25 cellular contexts compared by ENCODE assay signal in the genomic region with DNA sequence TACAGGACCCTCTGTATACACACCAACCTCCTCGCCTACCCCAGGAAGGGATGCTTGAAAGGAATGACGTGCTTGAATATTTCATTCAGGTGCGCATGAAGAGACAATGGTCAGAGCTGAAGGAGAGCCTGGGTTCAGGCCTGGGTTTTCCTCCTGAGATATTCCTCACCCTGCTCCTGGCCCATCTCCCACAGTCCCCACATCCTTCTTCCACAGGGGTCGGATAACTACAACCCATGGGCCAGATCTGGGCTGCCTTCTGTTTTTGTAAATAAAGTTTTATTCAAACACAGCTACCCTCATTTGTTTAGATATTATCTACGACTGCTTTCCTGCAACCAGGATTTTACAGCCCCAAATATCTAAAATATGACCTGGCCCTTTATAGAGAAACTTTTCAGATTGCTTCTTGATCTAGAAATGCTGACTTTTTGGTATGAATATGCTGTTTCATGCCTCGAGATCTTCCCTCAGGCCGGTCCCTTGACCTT. TPM values are rescaled to one million over a fixed set of nuclear protein-coding genes. Genes with fewer than 3 reads are reported as not detected.
DNase-seq lines count a peak whose midpoint lies in the region; ATAC-seq, FAIRE-seq and TF ChIP-seq lines count a peak whose summit lies in the region.
"Had no signal": no experiment of that assay in that cellular context is flagged by ENCODE, and none has a peak within 500 bp of the region (broad histone marks: within the 10 kb centered on the region; RNA-seq: fewer than 3 reads in every experiment).

No MANE protein-coding gene starts in this region.

- H3K4me3 Mint-ChIP-seq in nephron: peak overlapping the region in 2 of 3 experiments; percentile 27 to 30
- no peak overlapping the region for H3K4me3 Mint-ChIP-seq in effector memory CD8-positive, alpha-beta T cell
- H3K4me3 Mint-ChIP-seq: CD14-positive monocyte; CD4-positive, alpha-beta T cell had no signal

- no peak overlapping the region for H3K27ac Mint-ChIP-seq in nephron
- no peak overlapping the region for H3K27ac Mint-ChIP-seq in effector memory CD8-positive, alpha-beta T cell
- H3K27ac Mint-ChIP-seq: CD14-positive monocyte; CD4-positive, alpha-beta T cell had no signal

- no peaks in the 10 kb centered on the region for H3K9me3 ChIP-seq in HepG2 (ENCODE audit: low read length)
- no peaks in the 10 kb centered on the region for H3K9me3 ChIP-seq in right lobe of liver
- H3K9me3 ChIP-seq: BE2C; BLaER1 treated with 17β-estradiol and CSF1 and Interleukin-3, amounts not matched to agents 10 nM and 100 nM had no signal

- no peak overlapping the region for H3K9ac ChIP-seq in HepG2 (ENCODE audit: insufficient read depth, low read depth, low read length)
- H3K9ac ChIP-seq: BLaER1 treated with 17β-estradiol and CSF1 and Interleukin-3, amounts not matched to agents 10 nM and 100 nM had no signal

- H3K27me3 ChIP-seq in HepG2 (ENCODE audit: control insufficient read depth in 1 of 2, insufficient read depth in 2 of 2, low read length in 2 of 2) (peaks cover 2 to 23% of the 10 kb centered on the region in 2 experiments; a peak in 3 of 5 replicates), right lobe of liver (peaks cover 0 to 17% of the 10 kb centered on the region in 2 donors)
- H3K27me3 ChIP-seq: BE2C had no signal

- peaks cover 21% of the 10 kb centered on the region for H3K27me3 Mint-ChIP-seq in nephron (ENCODE audit: low read depth)
- peaks cover 46 to 64% of the 10 kb centered on the region in 2 donors for H3K27me3 Mint-ChIP-seq in effector memory CD8-positive, alpha-beta T cell

- no peaks in the 10 kb centered on the region for H3K36me3 Mint-ChIP-seq in nephron (ENCODE audit: low read depth)
- no peaks in the 10 kb centered on the region for H3K36me3 Mint-ChIP-seq in effector memory CD8-positive, alpha-beta T cell (ENCODE audit: insufficient read depth)
- H3K36me3 Mint-ChIP-seq: CD8-positive, alpha-beta memory T cell had no signal

- BruUV-seq in HepG2 (replicated peaks; lab: Mats Ljungman, UMichigan): no TSS peak

- no peak overlapping the region for H2AFZ ChIP-seq in HepG2 (ENCODE audit: low read length)

- TF ChIP-seq EP300 in HepG2 (IDR thresholded peaks at IDR 0.05; ENCODE audit: low read depth in 2 of 2, low read length in 2 of 2) (no peak), HepG2 (CRISPR knock-in tag; IDR thresholded peaks at IDR 0.05; ENCODE audit: borderline replicate concordance) (no peak)

- H3K36me3 ChIP-seq in HepG2 (replicated peaks in 1 of 2; ENCODE audit: control insufficient read depth in 1 of 2, insufficient read depth in 2 of 2, low read length in 2 of 2) (no peaks in the 10 kb centered on the region), right lobe of liver (no peaks in the 10 kb centered on the region)
- H3K36me3 ChIP-seq: BE2C; BLaER1 treated with 17β-estradiol and CSF1 and Interleukin-3, amounts not matched to agents 10 nM and 100 nM had no signal

- TF ChIP-seq CTCF in HepG2 (CRISPR knock-in tag; IDR thresholded peaks at IDR 0.05) (no peak), right lobe of liver (IDR thresholded peaks at IDR 0.05) (no peak), nephron (IDR thresholded peaks at IDR 0.05; ENCODE audit: unreplicated experiment in 3 of 3) (no peak)

- H3K79me2 ChIP-seq in HepG2 (ENCODE audit: insufficient read depth, low read length): no peaks in the 10 kb centered on the region

- no peak for FAIRE-seq in HepG2 (lab: Jason Lieb, UNC)
- FAIRE-seq in urothelium cell line (lab: Jason Lieb, UNC): peak; percentile 58
- FAIRE-seq: A204.1, D721Med, GM12891, GM18507, H54 had no signal

- peaks cover 15% of the 10 kb centered on the region for H3K4me1 Mint-ChIP-seq in nephron
- peaks cover 0 to 9% of the 10 kb centered on the region in 2 donors for H3K4me1 Mint-ChIP-seq in effector memory CD8-positive, alpha-beta T cell (ENCODE audit: low read depth in 2 of 2)

- no peak overlapping the region for H3K27ac ChIP-seq in HepG2 (ENCODE audit: extremely low read length, insufficient read depth, low read length)
- H3K27ac ChIP-seq in right lobe of liver: no peak overlapping the region
- H3K27ac ChIP-seq: 22Rv1; BLaER1 treated with 17β-estradiol and CSF1 and Interleukin-3, amounts not matched to agents 10 nM and 100 nM had no signal

- TF ChIP-seq RAD21 in HepG2 (CRISPR knock-in tag; IDR thresholded peaks at IDR 0.05): no peak

- intact Hi-C loops in HepG2 (cut with micrococcal nuclease; ENCODE audit: unreplicated experiment) (no loop called here), right lobe of liver (cut with DNase I) (no loop called here)

- 58% methylated on average over 7 of the region's 7 CpGs for WGBS in HepG2 (ENCODE audit: low lambda C conversion rate)
- WGBS in right lobe of liver (ENCODE audit: insufficient coverage, low coverage, low lambda C conversion rate, missing lambda C conversion rate): 84% methylated on average over 7 of the region's 7 CpGs

- no peaks in the 10 kb centered on the region for H3K9me3 Mint-ChIP-seq in nephron
- no peaks in the 10 kb centered on the region for H3K9me3 Mint-ChIP-seq in effector memory CD8-positive, alpha-beta T cell
- H3K9me3 Mint-ChIP-seq: CD4-positive, alpha-beta T cell had no signal

- H3K4me1 ChIP-seq in HepG2 (ENCODE audit: insufficient read depth, low read length): peaks cover 10% of the 10 kb centered on the region
- H3K4me1 ChIP-seq in right lobe of liver: peaks cover 0 to 7% (median 0%) of the 10 kb centered on the region in 4 donors
- H3K4me1 ChIP-seq: BE2C had no signal

- H3K4me2 ChIP-seq in HepG2 (ENCODE audit: low read depth, low read length): no peak overlapping the region
- H3K4me2 ChIP-seq: BLaER1 treated with 17β-estradiol and CSF1 and Interleukin-3, amounts not matched to agents 10 nM and 100 nM had no signal

- in situ Hi-C loops in HepG2 (cut with HindIII; ENCODE audit: extremely low pct_ligation_motif_present, low pct_unique_long_range_greater_than_20kb): no loop called here

- no peaks in the 10 kb centered on the region for H4K20me1 ChIP-seq in HepG2 (ENCODE audit: insufficient read depth, low read length)

- no peak for TF ChIP-seq POLR2A in HepG2 (IDR thresholded peaks at IDR 0.05; ENCODE audit: insufficient read depth in 1 of 2, low read depth in 2 of 2, low read length in 2 of 2)
- no peak for TF ChIP-seq POLR2A in right lobe of liver (IDR thresholded peaks at IDR 0.05)

- DNase-seq in HepG2 (ENCODE audit: low spot score) (no peak), right lobe of liver (no peak), urothelium cell line (ENCODE audit: low spot score) (no peak)
- DNase-seq in effector memory CD8-positive, alpha-beta T cell: no peak
- DNase-seq: AML-193; BE2C; CD4-positive, alpha-beta T cell; CD8-positive, alpha-beta memory T cell; DMS 273 treated with DMSO at 0.1 percent for 48 hours; DMS79; EL; GDM1; GOT3; HCEC 1CT had no signal

- POLR2A ChIA-PET in HepG2 (lab: Yijun Ruan, JAX): no interaction called here

- CTCF ChIA-PET in HepG2 (lab: Yijun Ruan, JAX; ENCODE audit: low intra/inter-chr PET ratio, low total read pairs): no interaction called here

- H3K4me3 ChIP-seq in HepG2 (replicated peaks in 1 of 3; ENCODE audit: insufficient read depth in 1 of 3, low read depth in 2 of 3, low read length in 3 of 3) (no peak overlapping the region), right lobe of liver (no peak overlapping the region)
- H3K4me3 ChIP-seq: BLaER1 treated with 17β-estradiol and CSF1 and Interleukin-3, amounts not matched to agents 10 nM and 100 nM had no signal

- ATAC-seq in HepG2 (no peak), right lobe of liver (no peak), GM19452 (IDR thresholded peaks at IDR 0.05; ENCODE audit: unreplicated experiment) (no peak)
- ATAC-seq in effector memory CD8-positive, alpha-beta T cell (replicated peaks): no peak

RNA-seq across cellular contexts. Expression of a gene that starts 1.8 kb away (rescaled TPM):
- total RNA-seq in HepG2 (2016; rRNA removed; fragmentation: Illumina TruSeq; extraction: Trizol) (0.09 and 0.52 TPM in 2 replicates), right lobe of liver (1 to 10 TPM in 1 of 6 experiments, under 1 TPM in 3, not detected in 2; 0.20 to 1.6 (median 0.34) TPM)
- not detected in 2 replicates for total RNA-seq in HepG2 (2016; cell fraction: cytosol; rRNA removed; fragmentation: Illumina TruSeq; extraction: Trizol; ENCODE audit: low read depth)
- 0.06 and 0.11 TPM in 2 replicates for total RNA-seq in HepG2 (2016; cell fraction: insoluble cytoplasmic fraction; rRNA removed; fragmentation: Illumina TruSeq; extraction: Trizol)
- 0.24 TPM in 1 of 2 replicates, not detected in the other for total RNA-seq in HepG2 (2016; cell fraction: membrane; rRNA removed; fragmentation: Illumina TruSeq; extraction: Trizol)
- 0.09 TPM in 1 of 2 replicates, not detected in the other for total RNA-seq in HepG2 (2016; cell fraction: nucleus; rRNA removed; fragmentation: Illumina TruSeq; extraction: Trizol)
- polyA plus RNA-seq in HepG2 (2011; rRNA removed): 0.05 TPM in 2 replicates
- polyA plus RNA-seq in HepG2 (2011; cell fraction: cytosol; rRNA removed): 0.08 and 0.11 TPM in 2 replicates
- polyA plus RNA-seq in HepG2 (2011; cell fraction: nucleus; rRNA removed): 0.16 and 0.56 TPM in 2 replicates
- polyA plus RNA-seq in HepG2 (2012): 0.03 and 0.16 TPM in 2 replicates
- not detected in 2 replicates for polyA plus RNA-seq in HepG2 (2016; cell fraction: cytosol; fragmentation: Illumina TruSeq; extraction: Trizol; ENCODE audit: low read depth)
- polyA plus RNA-seq in HepG2 (2016; cell fraction: insoluble cytoplasmic fraction; fragmentation: Illumina TruSeq; extraction: Trizol; ENCODE audit: low read depth): 0.05 and 0.07 TPM in 2 replicates
- 0.05 TPM in 1 of 2 replicates, not detected in the other for polyA plus RNA-seq in HepG2 (2016; cell fraction: membrane; fragmentation: Illumina TruSeq; extraction: Trizol; ENCODE audit: low read depth)
- not detected in 2 replicates for polyA plus RNA-seq in HepG2 (2016; cell fraction: nucleus; fragmentation: Illumina TruSeq; extraction: Trizol; ENCODE audit: insufficient read depth, low read depth)
- polyA minus RNA-seq in HepG2 (2011; rRNA and poly(A)+ RNA removed; ENCODE audit: low replicate concordance): 1.3 TPM in 1 of 2 replicates, not detected in the other
- polyA minus RNA-seq in HepG2 (2011; cell fraction: cytosol; rRNA and poly(A)+ RNA removed): not detected in 2 replicates
- 0.52 TPM in 1 of 2 replicates, not detected in the other for polyA minus RNA-seq in HepG2 (2011; cell fraction: nucleus; rRNA and poly(A)+ RNA removed)
- total RNA-seq: CD4-positive, alpha-beta T cell had no signal
- polyA plus RNA-seq: CD14-positive monocyte; CD8-positive, alpha-beta memory T cell had no signal

RNA-seq across cellular contexts. Expression of a gene that starts 23.5 kb away (rescaled TPM):
- total RNA-seq in HepG2 (2016; rRNA removed; fragmentation: Illumina TruSeq; extraction: Trizol) (not detected in 2 replicates), right lobe of liver (not detected)
- not detected in 2 replicates for total RNA-seq in HepG2 (2016; cell fraction: cytosol; rRNA removed; fragmentation: Illumina TruSeq; extraction: Trizol; ENCODE audit: low read depth)
- not detected in 2 replicates for total RNA-seq in HepG2 (2016; cell fraction: insoluble cytoplasmic fraction; rRNA removed; fragmentation: Illumina TruSeq; extraction: Trizol)
- total RNA-seq in HepG2 (2016; cell fraction: membrane; rRNA removed; fragmentation: Illumina TruSeq; extraction: Trizol): not detected in 2 replicates
- not detected in 2 replicates for total RNA-seq in HepG2 (2016; cell fraction: nucleus; rRNA removed; fragmentation: Illumina TruSeq; extraction: Trizol)
- not detected in 2 replicates for polyA plus RNA-seq in HepG2 (2011; rRNA removed)
- polyA plus RNA-seq in HepG2 (2011; cell fraction: cytosol; rRNA removed): not detected in 2 replicates
- polyA plus RNA-seq in HepG2 (2011; cell fraction: nucleus; rRNA removed): not detected in 2 replicates
- polyA plus RNA-seq in HepG2 (2012): not detected in 2 replicates
- polyA plus RNA-seq in HepG2 (2016; cell fraction: cytosol; fragmentation: Illumina TruSeq; extraction: Trizol; ENCODE audit: low read depth): not detected in 2 replicates
- polyA plus RNA-seq in HepG2 (2016; cell fraction: insoluble cytoplasmic fraction; fragmentation: Illumina TruSeq; extraction: Trizol; ENCODE audit: low read depth): not detected in 2 replicates
- not detected in 2 replicates for polyA plus RNA-seq in HepG2 (2016; cell fraction: membrane; fragmentation: Illumina TruSeq; extraction: Trizol; ENCODE audit: low read depth)
- polyA plus RNA-seq in HepG2 (2016; cell fraction: nucleus; fragmentation: Illumina TruSeq; extraction: Trizol; ENCODE audit: insufficient read depth, low read depth): not detected in 2 replicates
- polyA minus RNA-seq in HepG2 (2011; rRNA and poly(A)+ RNA removed; ENCODE audit: low replicate concordance): not detected in 2 replicates
- not detected in 2 replicates for polyA minus RNA-seq in HepG2 (2011; cell fraction: cytosol; rRNA and poly(A)+ RNA removed)
- not detected in 2 replicates for polyA minus RNA-seq in HepG2 (2011; cell fraction: nucleus; rRNA and poly(A)+ RNA removed)
- total RNA-seq: CD4-positive, alpha-beta T cell; CD8-positive, alpha-beta memory T cell had no signal
- polyA plus RNA-seq: AG04450; CD14-positive monocyte; CD8-positive, alpha-beta memory T cell had no signal

Comparison
In these comparisons a context has a peak if more than half of its experiments do, and no peak if none do; other contexts are left out.
1. H3K4me3 Mint-ChIP-seq: peak in nephron (2 of 3); none in effector memory CD8-positive, alpha-beta T cell (0 of 2).